ENCODE assay signal across 27 cellular contexts in the genomic region with DNA sequence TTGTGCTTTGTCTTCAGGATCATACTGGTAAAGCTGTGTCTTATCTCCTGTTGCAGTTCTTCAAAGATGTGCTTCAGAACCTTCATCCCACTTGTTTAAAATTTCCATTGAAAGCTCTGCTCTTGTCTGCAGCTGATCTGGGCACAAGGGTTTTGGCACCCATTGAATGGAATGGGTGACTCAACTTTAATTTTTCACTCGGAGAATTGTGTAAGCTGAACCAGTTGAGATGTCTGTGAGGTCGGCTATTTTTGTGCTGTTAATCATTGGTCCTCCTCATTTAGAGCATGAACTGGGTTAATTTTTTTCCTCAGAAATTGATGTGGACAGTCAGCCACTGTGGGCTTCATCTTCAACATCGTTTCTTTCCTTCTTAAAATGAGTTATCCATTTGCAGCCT.
DNase-seq lines count a peak whose midpoint lies in the region; TF ChIP-seq lines count a peak whose summit lies in the region.
"Had no signal": no experiment of that assay in that cellular context is flagged by ENCODE, and none has a peak within 500 bp of the region (broad histone marks: within the 10 kb centered on the region; RNA-seq: fewer than 3 reads in every experiment).

No MANE protein-coding gene starts in this region.

- H3K4me2 ChIP-seq in GM23248 (ENCODE audit: unreplicated experiment) = no peak overlapping the region
- H3K4me2 ChIP-seq: GM23338 had no signal

- H3K4me3 ChIP-seq in GM23248 (no peak overlapping the region), vagina (no peak overlapping the region), BE2C (ENCODE audit: low read depth, low read length) (no peak overlapping the region)
- H3K4me3 ChIP-seq: GM23338, left ventricle myocardium inferior, SJSA1, skin epidermis, tibial artery had no signal

- no peaks in the 10 kb centered on the region for H3K79me2 ChIP-seq in GM23248 (ENCODE audit: insufficient read depth)

- DNase-seq in GM23248 (peak; percentile 72), astrocyte of the hippocampus (ENCODE audit: low read depth, low spot score) (peak; percentile 25), fibroblast of peridontal ligament (ENCODE audit: extremely low read depth) (peak; percentile 7), stromal cell of bone marrow (ENCODE audit: low read depth) (peak; percentile 57), NCI-H1105 (lab: John Stamatoyannopoulos, UW) (no peak), vagina (ENCODE audit: extremely low spot score in 2 of 2) (no peak), BE2C (no peak)
- DNase-seq: activated CD4-positive, CD25-positive, alpha-beta regulatory T cell treated with anti-CD3 and anti-CD28 coated beads, Interleukin-2, amount 50 U/mL, for 72 hours; activated CD8-positive, alpha-beta T cell treated with anti-CD3 and anti-CD28 coated beads, Interleukin-2, amount 10 ng/mL, durations not matched to agents 7 days and 5 days; activated effector memory CD4-positive, alpha-beta T cell treated with Interleukin-2 at 50 U/mL for 16 hours; activated naive CD8-positive, alpha-beta T cell treated with anti-CD3 and anti-CD28 coated beads for 36 hours; DMS79; effector CD4-positive, alpha-beta T cell; erythroblast; GF-D8; KG1; left ventricle myocardium inferior; naive B cell; NCI-H1436; NCI-H2081 treated with DMSO at 0.1 percent for 48 hours; NCI-H774; stimulated activated naive CD8-positive, alpha-beta T cell treated with anti-CD3 and anti-CD28 coated beads, Interleukin-15, amount 100 ng/mL, for 72 hours; T-helper 1 cell; tibial artery had no signal

- H3K9me2 ChIP-seq in GM23248 (ENCODE audit: insufficient read depth) = no peaks in the 10 kb centered on the region

- H3F3A ChIP-seq in GM23248 (ENCODE audit: insufficient read depth) = no peaks in the 10 kb centered on the region

- H3K9me3 ChIP-seq in GM23248 (ENCODE audit: low read depth) = no peaks in the 10 kb centered on the region
- H3K9me3 ChIP-seq in vagina = no peaks in the 10 kb centered on the region
- H3K9me3 ChIP-seq in BE2C = no peaks in the 10 kb centered on the region
- H3K9me3 ChIP-seq: left ventricle myocardium inferior, SJSA1, tibial artery had no signal

- TF ChIP-seq POLR2A in vagina (IDR thresholded peaks at IDR 0.05) = no peak

- in situ Hi-C loops in GM23248 (cut with MboI) = no loop called here

- no peak overlapping the region for H2AFZ ChIP-seq in GM23248
- H2AFZ ChIP-seq: GM23338 had no signal

- intact Hi-C loops in vagina (cut with DNase I) = no loop called here

- H3K36me3 ChIP-seq in GM23248 (ENCODE audit: low read depth) (no peaks in the 10 kb centered on the region), vagina (no peaks in the 10 kb centered on the region), BE2C (no peaks in the 10 kb centered on the region)
- H3K36me3 ChIP-seq: left ventricle myocardium inferior, SJSA1, tibial artery had no signal

- WGBS in GM23248 (ENCODE audit: low coverage in 1 of 2, low lambda C conversion rate in 2 of 2, missing lambda C conversion rate in 2 of 2), 2 experiments = 16% methylated on average over 3 of the region's 3 CpGs

- H3K9ac ChIP-seq in GM23248 = no peak overlapping the region

- H3K4me1 ChIP-seq in GM23248 (ENCODE audit: insufficient read depth) (no peaks in the 10 kb centered on the region), vagina (no peaks in the 10 kb centered on the region), BE2C (no peaks in the 10 kb centered on the region)
- H3K4me1 ChIP-seq: left ventricle myocardium inferior, SJSA1 had no signal

- 0 out of 2 replicates have a peak, but pooled peaks cover 5% of the 10 kb centered on the region for H3K27me3 ChIP-seq in GM23248 (replicated peaks; ENCODE audit: insufficient read depth)
- no peaks in the 10 kb centered on the region for H3K27me3 ChIP-seq in vagina
- H3K27me3 ChIP-seq in BE2C = no peaks in the 10 kb centered on the region
- H3K27me3 ChIP-seq: SJSA1, tibial artery had no signal

- H3K27ac ChIP-seq in GM23248 = no peak overlapping the region
- no peak overlapping the region for H3K27ac ChIP-seq in vagina
- H3K27ac ChIP-seq: left ventricle myocardium inferior, SJSA1, skin epidermis, tibial artery had no signal

- no peak for TF ChIP-seq CTCF in vagina (IDR thresholded peaks at IDR 0.05)
- TF ChIP-seq CTCF in BE2C (IDR thresholded peaks at IDR 0.05; ENCODE audit: low read depth, low read length) = no peak

- H4K20me1 ChIP-seq in GM23248 (ENCODE audit: insufficient read depth) = no peaks in the 10 kb centered on the region

Comparison
In these comparisons a context has a peak if more than half of its experiments do, and no peak if none do; other contexts are left out.
1. DNase-seq: peak in GM23248 (single experiment), astrocyte of the hippocampus (single experiment), fibroblast of peridontal ligament (single experiment) and stromal cell of bone marrow (single experiment); none in NCI-H1105 (single experiment), vagina (0 of 2) and BE2C (single experiment).